ENCODE assay signal across 5 cellular contexts in genomic region chr4:68703168-68703567, GRCh38. TPM values are rescaled to one million over a fixed set of nuclear protein-coding genes. Genes with fewer than 3 reads are reported as not detected.
"Had no signal": no experiment of that assay in that cellular context is flagged by ENCODE, and none has a peak within 500 bp of the region (broad histone marks: within the 10 kb centered on the region; RNA-seq: fewer than 3 reads in every experiment).

No MANE protein-coding gene starts in this region.

RNA-seq across cellular contexts. Expression of gene UGT2B15, which starts 32.7 kb away (rescaled TPM):
- total RNA-seq: IMR-90, OCI-LY7, PC-3, Right ventricle myocardium inferior, SJCRH30 had no signal
- polyA plus RNA-seq: IMR-90 had no signal
